ENCODE assay signal across 1 cellular context in genomic region chr12:114919479-114919878, GRCh38.
TF ChIP-seq lines count a peak whose summit lies in the region.

No MANE protein-coding gene starts in this region.

TF ChIP-seq in SK-N-SH, 30 proteins besides CTCF, POLR2A, EP300 and RAD21 (continued from another document):
- TF ChIP-seq REST (IDR thresholded peaks at IDR 0.05; ENCODE audit: low read depth, low read length) (no peak), TAF1 (IDR thresholded peaks at IDR 0.05; ENCODE audit: borderline replicate concordance, low read depth, low read length) (no peak), YY1 (IDR thresholded peaks at IDR 0.05; ENCODE audit: low read depth) (no peak), PBX3 (IDR thresholded peaks at IDR 0.05) (no peak), FOSL2 (IDR thresholded peaks at IDR 0.05; ENCODE audit: borderline replicate concordance, low read depth) (no peak), MXI1 (IDR thresholded peaks at IDR 0.05; ENCODE audit: low read depth, low read length) (no peak), TCF12 (IDR thresholded peaks at IDR 0.05) (no peak), RXRA (IDR thresholded peaks at IDR 0.05; ENCODE audit: borderline replicate concordance, low read depth) (no peak), SMC3 (IDR thresholded peaks at IDR 0.05; ENCODE audit: low read depth, low read length) (no peak), EZH2phosphoT487 (IDR thresholded peaks at IDR 0.05; ENCODE audit: borderline replicate concordance, low read depth) (no peak), GABPA (IDR thresholded peaks at IDR 0.05; ENCODE audit: low read depth) (no peak)
